17 cellular contexts compared by ENCODE assay signal in the genomic region with DNA sequence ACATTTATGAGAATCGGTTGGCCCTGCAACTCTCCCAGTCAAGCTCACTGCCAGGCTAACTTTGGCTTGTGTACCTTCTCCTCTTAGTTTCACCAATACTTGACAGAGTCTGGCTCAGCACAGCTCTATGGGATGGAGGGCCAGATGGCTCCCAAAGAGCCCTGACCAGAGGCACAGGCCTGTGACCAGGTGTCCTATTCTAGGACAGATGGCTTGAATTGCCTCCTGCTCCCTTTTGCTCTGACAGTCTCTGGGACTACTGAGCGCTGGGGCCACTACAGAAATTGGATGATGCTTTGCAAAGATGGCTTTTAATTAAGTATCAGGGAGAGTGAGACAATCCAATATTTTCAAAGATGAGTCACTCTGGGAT. TPM values are rescaled to one million over a fixed set of nuclear protein-coding genes. Genes with fewer than 3 reads are reported as not detected.
A peak's percentile ranks its signal among the peaks of the same experiment; 100 is the strongest.
DNase-seq lines count a peak whose midpoint lies in the region; ATAC-seq, FAIRE-seq and TF ChIP-seq lines count a peak whose summit lies in the region.
"Had no signal": no experiment of that assay in that cellular context is flagged by ENCODE, and none has a peak within 500 bp of the region (broad histone marks: within the 10 kb centered on the region; RNA-seq: fewer than 3 reads in every experiment).

No MANE protein-coding gene starts in this region.

- H3K27ac ChIP-seq in HEK293 (ENCODE audit: extremely low read depth, low read depth, low read length), result 0 out of 2 replicates have a peak overlapping the region, but pooled peaks have one; percentile 12
- peak overlapping the region; percentile 90 for H3K27ac ChIP-seq in RWPE2 (ENCODE audit: poor library complexity, severe bottlenecking)
- peak overlapping the region; percentile 9 for H3K27ac ChIP-seq in fibroblast of lung (ENCODE audit: insufficient read depth, low read length)
- H3K27ac ChIP-seq in osteoblast (ENCODE audit: low read depth, low read length), result peak overlapping the region; percentile 70
- H3K27ac ChIP-seq: adrenal gland, transverse colon had no signal

- H4K20me1 ChIP-seq in fibroblast of lung (ENCODE audit: control insufficient read depth, extremely low read depth, insufficient read depth, low read length) (no peaks in the 10 kb centered on the region), osteoblast (ENCODE audit: insufficient read depth, low read length) (no peaks in the 10 kb centered on the region)

- H3K4me2 ChIP-seq in fibroblast of lung (ENCODE audit: extremely low read depth, insufficient read depth, low read length), result peak overlapping the region; percentile 74
- no peak overlapping the region for H3K4me2 ChIP-seq in osteoblast (ENCODE audit: insufficient read depth, low read length)

- TF ChIP-seq CTCF in HEK293 (tag by site-specific recombination; IDR thresholded peaks at IDR 0.05) (no peak), RWPE2 (IDR thresholded peaks at IDR 0.05; ENCODE audit: poor library complexity, severe bottlenecking) (no peak), fibroblast of lung (conservative IDR thresholded peaks at IDR 0.05 in 1 of 2, IDR thresholded peaks at IDR 0.05 in 1 of 2; ENCODE audit: low read depth in 1 of 2, low read length in 2 of 2) (no peak), osteoblast (IDR thresholded peaks at IDR 0.05; ENCODE audit: extremely low read depth, low read depth, low read length) (no peak)

- H3K36me3 ChIP-seq in HEK293 (ENCODE audit: control insufficient read depth in 2 of 2, insufficient read depth in 1 of 2, low read length in 2 of 2) (no peaks in the 10 kb centered on the region), RWPE2 (ENCODE audit: low read depth) (no peaks in the 10 kb centered on the region), fibroblast of lung (ENCODE audit: control insufficient read depth, insufficient read depth, low read length) (no peaks in the 10 kb centered on the region), osteoblast (ENCODE audit: insufficient read depth, low read length) (no peaks in the 10 kb centered on the region)
- H3K36me3 ChIP-seq: adrenal gland, transverse colon had no signal

- H3K79me2 ChIP-seq in fibroblast of lung (ENCODE audit: control insufficient read depth, insufficient read depth, low read length) (no peaks in the 10 kb centered on the region), osteoblast (ENCODE audit: insufficient read depth, low read length) (no peaks in the 10 kb centered on the region)

- CTCF ChIA-PET in HEK293 (lab: Yijun Ruan, JAX), result interaction anchor here (0.6 to 1.7 kb wide), 7 partner anchors 15 to 227 kb away, joined by 3 to 7 read pairs (median 3); no protein-coding TSS in a partner anchor

- TF ChIP-seq POLR2A in GM12892 (IDR thresholded peaks at IDR 0.05; ENCODE audit: low read depth, low read length), result no peak

- H3K4me1 ChIP-seq in HEK293 (ENCODE audit: control insufficient read depth, insufficient read depth, low read length) (peaks cover 9% of the 10 kb centered on the region), RWPE2 (ENCODE audit: insufficient read depth, poor library complexity, severe bottlenecking) (peaks cover 48% of the 10 kb centered on the region), fibroblast of lung (ENCODE audit: control insufficient read depth, extremely low read depth, insufficient read depth, low read length) (peaks cover 18% of the 10 kb centered on the region), osteoblast (ENCODE audit: insufficient read depth, low read length) (peaks cover 41% of the 10 kb centered on the region)
- H3K4me1 ChIP-seq: adrenal gland, transverse colon had no signal

- H3K9me3 ChIP-seq in HEK293 (ENCODE audit: control insufficient read depth, insufficient read depth, low read depth, low read length), result no peaks in the 10 kb centered on the region
- H3K9me3 ChIP-seq in RWPE2 (ENCODE audit: severe bottlenecking), result no peaks in the 10 kb centered on the region
- no peaks in the 10 kb centered on the region for H3K9me3 ChIP-seq in fibroblast of lung (ENCODE audit: control insufficient read depth, insufficient read depth, low read depth, low read length)
- no peaks in the 10 kb centered on the region for H3K9me3 ChIP-seq in osteoblast (ENCODE audit: low read depth, low read length)
- H3K9me3 ChIP-seq: adrenal gland, transverse colon had no signal

- H3K27me3 ChIP-seq in RWPE2 (ENCODE audit: insufficient read depth, poor library complexity, severe bottlenecking) (no peaks in the 10 kb centered on the region), fibroblast of lung (ENCODE audit: control insufficient read depth, insufficient read depth, low read length) (no peaks in the 10 kb centered on the region), osteoblast (ENCODE audit: insufficient read depth, low read length) (no peaks in the 10 kb centered on the region)
- H3K27me3 ChIP-seq: adrenal gland, transverse colon had no signal

- no peak; the same call in 2 of the 3 replicates for ATAC-seq in RWPE2 (ENCODE audit: low read depth)
- ATAC-seq in HG02884 (IDR thresholded peaks at IDR 0.05; ENCODE audit: unreplicated experiment), result no peak
- ATAC-seq in HG02938 (IDR thresholded peaks at IDR 0.05; ENCODE audit: unreplicated experiment), result no peak
- ATAC-seq: activated CD8-positive, alpha-beta memory T cell treated with anti-CD3 and anti-CD28 coated beads, Interleukin-2, amount 10 ng/mL, durations not matched to agents 7 days and 5 days had no signal

- FAIRE-seq in GM12892 (lab: Jason Lieb, UNC), result no peak
- FAIRE-seq: D721Med, frontal cortex had no signal

- H3K9ac ChIP-seq in fibroblast of lung (ENCODE audit: insufficient read depth, low read length), result no peak overlapping the region

- H2AFZ ChIP-seq in fibroblast of lung (ENCODE audit: low read length), result no peak overlapping the region
- H2AFZ ChIP-seq in osteoblast (ENCODE audit: low read length), result no peak overlapping the region

- POLR2A ChIA-PET in HEK293 (lab: Yijun Ruan, JAX), result interaction anchor here (1.0 to 2.8 kb wide), 5 partner anchors 9 to 85 kb away, joined by 3 to 23 read pairs (median 4); partner anchors contain the start of genes ARID3B, CLK3 and UBL7

- H3K4me3 ChIP-seq in HEK293 (ENCODE audit: low read depth, low read length), result no peak overlapping the region
- H3K4me3 ChIP-seq in RWPE2 (ENCODE audit: severe bottlenecking), result no peak overlapping the region
- no peak overlapping the region for H3K4me3 ChIP-seq in fibroblast of lung (replicated peaks in 1 of 4; ENCODE audit: control extremely low read depth in 1 of 4, insufficient read depth in 1 of 4, low read depth in 3 of 4, low read length in 4 of 4)
- H3K4me3 ChIP-seq in osteoblast (ENCODE audit: insufficient read depth, low read length), result no peak overlapping the region
- H3K4me3 ChIP-seq: adrenal gland, lung, transverse colon had no signal

- DNase-seq in RWPE2 (ENCODE audit: low spot score) (no peak), fibroblast of lung (ENCODE audit: low read depth in 2 of 2) (no peak), osteoblast (ENCODE audit: insufficient read length, low spot score, missing footprints) (no peak), GM12892 (ENCODE audit: insufficient read length) (no peak), GM19238 (ENCODE audit: insufficient read length, low spot score) (no peak)
- DNase-seq: activated CD4-positive, alpha-beta T cell treated with anti-CD3 and anti-CD28 coated beads for 1 hour; activated CD8-positive, alpha-beta memory T cell treated with anti-CD3 and anti-CD28 coated beads, Interleukin-2, amount 10 ng/mL, durations not matched to agents 7 days and 5 days; adrenal gland; NCI-H345; stimulated activated naive CD4-positive, alpha-beta T cell treated with Interleukin-2 at 50 U/mL for 16 hours; transverse colon had no signal

TF ChIP-seq in HEK293, 187 proteins besides CTCF, POLR2A, EP300 and RAD21:
- TF ChIP-seq ZBTB21 (tag by site-specific recombination; IDR thresholded peaks at IDR 0.05) (no peak), INSM2 (tag by site-specific recombination; IDR thresholded peaks at IDR 0.05) (no peak), OVOL3 (tag by site-specific recombination; IDR thresholded peaks at IDR 0.05) (no peak), ZNF202 (tag by site-specific recombination; IDR thresholded peaks at IDR 0.05; ENCODE audit: borderline replicate concordance) (no peak), ZBTB17 (tag by site-specific recombination; IDR thresholded peaks at IDR 0.05) (0 out of 2 replicates have a peak, but pooled peaks have one; percentile 35), ZNF530 (tag by site-specific recombination; IDR thresholded peaks at IDR 0.05; ENCODE audit: low read depth) (no peak)
TF ChIP-seq in HEK293: peak in this region for 1.

RNA-seq across cellular contexts. Expression of gene ARID3B, which starts 10.3 kb away (rescaled TPM):
- total RNA-seq in fibroblast of lung (0.99 and 1.0 TPM in 2 replicates), osteoblast (2.7 and 3.6 TPM in 2 replicates)
- polyA plus RNA-seq in fibroblast of lung, result 0.72 and 1.0 TPM in 2 replicates
- polyA plus RNA-seq in fibroblast of lung (2012), result 0.84 and 0.97 TPM in 2 replicates
- 1.1 and 3.3 TPM in 2 replicates for polyA minus RNA-seq in fibroblast of lung (ENCODE audit: low replicate concordance)
- polyA plus RNA-seq in GM12892 (2012; ENCODE audit: missing spikeins), result 16.4 TPM

Comparison
In these comparisons a context has a peak if more than half of its experiments do, and no peak if none do; other contexts are left out.
1. H3K27ac ChIP-seq: peak in every context shown above with its lines; median percentile 90 in RWPE2; 70 in osteoblast; 12 in HEK293; 9 in fibroblast of lung.